28 cellular contexts compared by ENCODE assay signal in the genomic region with DNA sequence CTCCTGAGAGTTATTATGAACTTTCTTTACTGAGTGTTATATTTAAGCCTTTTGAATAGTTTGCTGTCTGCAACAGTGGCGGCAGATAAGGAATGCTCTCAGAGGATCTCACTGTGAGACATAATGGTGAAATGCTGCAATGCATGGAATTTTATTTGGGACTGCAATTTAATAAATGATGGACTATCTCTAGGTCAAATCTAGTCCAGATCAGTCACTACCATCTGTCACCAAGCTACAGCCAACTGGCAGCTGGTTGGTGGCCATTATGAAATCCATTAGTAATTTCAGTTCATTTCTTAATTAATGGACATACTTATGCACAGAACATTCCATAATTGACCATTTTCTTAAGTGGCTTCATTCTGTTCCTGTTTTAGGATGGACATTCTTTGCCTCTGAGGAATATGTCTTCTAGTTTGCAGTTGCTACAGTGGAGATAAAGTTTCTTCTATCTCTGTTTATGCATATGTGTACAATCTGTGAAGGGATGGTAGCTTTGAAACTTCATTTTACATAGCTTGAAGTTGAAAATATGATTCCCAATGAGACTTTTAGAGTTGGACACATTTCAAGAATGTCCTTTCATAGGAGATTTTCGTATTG.
A peak's percentile ranks its signal among the peaks of the same experiment; 100 is the strongest.
DNase-seq lines count a peak whose midpoint lies in the region; ATAC-seq and TF ChIP-seq lines count a peak whose summit lies in the region.
"Had no signal": no experiment of that assay in that cellular context is flagged by ENCODE, and none has a peak within 500 bp of the region (broad histone marks: within the 10 kb centered on the region; RNA-seq: fewer than 3 reads in every experiment).

No MANE protein-coding gene starts in this region.

- peaks cover 38% of the 10 kb centered on the region for H3K4me1 ChIP-seq in cardiac muscle cell (ENCODE audit: low read depth)
- H3K4me1 ChIP-seq in ascending aorta = peaks cover 4 to 25% of the 10 kb centered on the region in 2 donors
- no peaks in the 10 kb centered on the region for H3K4me1 ChIP-seq in mesenchymal stem cell (ENCODE audit: control insufficient read depth, insufficient read depth, low read depth, low read length)
- H3K4me1 ChIP-seq in aorta (ENCODE audit: control insufficient read depth in 1 of 2, insufficient read depth in 2 of 2, low read length in 2 of 2) = peaks cover 3 to 5% of the 10 kb centered on the region in 2 donors

- H2AFZ ChIP-seq in mesenchymal stem cell (ENCODE audit: low read depth, low read length) = no peak overlapping the region

- H3K4ac ChIP-seq in mesenchymal stem cell (ENCODE audit: low read depth in 1 of 2, low read length in 2 of 2) = no peak overlapping the region

- H2BK12ac ChIP-seq in mesenchymal stem cell (ENCODE audit: low read length in 2 of 2) = no peak overlapping the region

- H3K27ac ChIP-seq in cardiac muscle cell (peak overlapping the region; percentile 74), ascending aorta (peak overlapping the region; percentile 72 to 78), mesenchymal stem cell (ENCODE audit: low read length, poor library complexity, severe bottlenecking) (no peak overlapping the region), aorta (ENCODE audit: low read depth in 1 of 2, low read length in 2 of 2) (peak overlapping the region; percentile 33 to 51)
- H3K27ac ChIP-seq: foreskin keratinocyte, heart right ventricle, lower lobe of right lung, RWPE1, stomach, tibial nerve had no signal

- H3K36me3 ChIP-seq in cardiac muscle cell (no peaks in the 10 kb centered on the region), ascending aorta (no peaks in the 10 kb centered on the region), mesenchymal stem cell (ENCODE audit: control insufficient read depth in 1 of 2, insufficient read depth in 2 of 2, low read depth in 1 of 2, low read length in 2 of 2) (no peaks in the 10 kb centered on the region), aorta (ENCODE audit: control insufficient read depth in 1 of 2, insufficient read depth in 2 of 2, low read length in 1 of 2) (no peaks in the 10 kb centered on the region)
- H3K36me3 ChIP-seq: heart right ventricle, lower lobe of right lung, stomach, tibial nerve had no signal

- no peak overlapping the region for H3K14ac ChIP-seq in mesenchymal stem cell (ENCODE audit: low read length in 2 of 2)

- no peak overlapping the region for H2BK120ac ChIP-seq in mesenchymal stem cell (ENCODE audit: low read depth, low read length)

- TF ChIP-seq CTCF in cardiac muscle cell (IDR thresholded peaks at IDR 0.05; ENCODE audit: low read depth, low read length) (no peak), ascending aorta (IDR thresholded peaks at IDR 0.05) (no peak)

- H2BK15ac ChIP-seq in mesenchymal stem cell (ENCODE audit: low read depth, poor library complexity, severe bottlenecking) = no peak overlapping the region

- no peak overlapping the region for H4K91ac ChIP-seq in mesenchymal stem cell (ENCODE audit: low read length)

- no peak overlapping the region for H3K18ac ChIP-seq in mesenchymal stem cell (ENCODE audit: low read depth in 1 of 2, low read length in 2 of 2)

- no peak overlapping the region for H2AK5ac ChIP-seq in mesenchymal stem cell (ENCODE audit: low read length, severe bottlenecking)

- no peaks in the 10 kb centered on the region for H3K9me3 ChIP-seq in cardiac muscle cell (ENCODE audit: low read depth)
- no peaks in the 10 kb centered on the region for H3K9me3 ChIP-seq in ascending aorta
- no peaks in the 10 kb centered on the region for H3K9me3 ChIP-seq in mesenchymal stem cell (ENCODE audit: control insufficient read depth, low read length)
- H3K9me3 ChIP-seq in aorta (ENCODE audit: control insufficient read depth, low read length) = no peaks in the 10 kb centered on the region
- H3K9me3 ChIP-seq: heart right ventricle, lower lobe of right lung, stomach, tibial nerve had no signal

- intact Hi-C loops in Right ventricle myocardium superior (cut with DNase I) = no loop called here
- intact Hi-C loops in ascending aorta (cut with DNase I) = no loop called here
- intact Hi-C loops in aorta (cut with DNase I) = no loop called here

- no peak overlapping the region for H3K4me2 ChIP-seq in mesenchymal stem cell (ENCODE audit: low read length, poor library complexity, severe bottlenecking)

- H3K4me3 ChIP-seq in cardiac muscle cell (no peak overlapping the region), ascending aorta (no peak overlapping the region), mesenchymal stem cell (ENCODE audit: insufficient read depth in 1 of 2, low read depth in 1 of 2, low read length in 2 of 2) (no peak overlapping the region), aorta (ENCODE audit: low read length in 2 of 2) (no peak overlapping the region)
- H3K4me3 ChIP-seq: heart right ventricle, lower lobe of right lung, stomach, tibial nerve had no signal

- no peak for ATAC-seq in Right ventricle myocardium superior (ENCODE audit: poor library complexity)
- no peak for ATAC-seq in aorta (ENCODE audit: low FRiP score)
- ATAC-seq: CD8-positive, alpha-beta T cell; heart right ventricle; lower lobe of right lung had no signal

- WGBS in mesenchymal stem cell = 90% methylated on average over 1 of the region's 2 CpGs
- WGBS in aorta, 2 donors = 54 to 62% methylated on average over 2 of the region's 2 CpGs

- DNase-seq in cardiac muscle cell (ENCODE audit: low read depth in 1 of 2, low spot score in 1 of 2) (no peak), Right ventricle myocardium superior (no peak), ascending aorta (ENCODE audit: low spot score in 2 of 2) (no peak), mesenchymal stem cell (peak; percentile 20), aorta (no peak), NCI-H774 (lab: John Stamatoyannopoulos, UW) (no peak), COR-L47 (lab: John Stamatoyannopoulos, UW) (no peak), epidermal melanocyte (ENCODE audit: insufficient read length, low spot score) (no peak)
- DNase-seq: 8988T; activated CD4-positive, alpha-beta T cell treated with anti-CD3 and anti-CD28 coated beads for 4 hours; activated effector memory CD4-positive, alpha-beta T cell treated with Interleukin-2 at 50 U/mL for 16 hours; activated naive CD8-positive, alpha-beta T cell treated with anti-CD3 and anti-CD28 coated beads for 36 hours; activated T-cell treated with anti-CD3 and anti-CD28 coated beads for 4 hours; CD8-positive, alpha-beta T cell; DMS153; effector CD4-positive, alpha-beta T cell; foreskin keratinocyte; GDM1; H9; heart right ventricle; lower lobe of right lung; NCI-H1105 treated with DMSO at 0.1 percent for 48 hours; NCI-H2029; NCI-H226; nucleus accumbens; stomach had no signal

- H3K9ac ChIP-seq in mesenchymal stem cell (ENCODE audit: low read length) = peak overlapping the region; percentile 65

- no peak overlapping the region for H2BK5ac ChIP-seq in mesenchymal stem cell (ENCODE audit: low read depth, low read length, poor library complexity, severe bottlenecking)

- H3K23ac ChIP-seq in mesenchymal stem cell (ENCODE audit: low read length in 2 of 2) = no peak overlapping the region

- H3K79me1 ChIP-seq in mesenchymal stem cell (replicated peaks; ENCODE audit: low read length, poor library complexity, severe bottlenecking) = no peaks in the 10 kb centered on the region

- H3K27me3 ChIP-seq in cardiac muscle cell = no peaks in the 10 kb centered on the region
- no peaks in the 10 kb centered on the region for H3K27me3 ChIP-seq in ascending aorta
- no peaks in the 10 kb centered on the region for H3K27me3 ChIP-seq in mesenchymal stem cell (ENCODE audit: control insufficient read depth in 1 of 2, insufficient read depth in 1 of 2, low read length in 2 of 2)
- H3K27me3 ChIP-seq in aorta (ENCODE audit: control insufficient read depth in 1 of 2, insufficient read depth in 2 of 2, low read length in 1 of 2) = no peaks in the 10 kb centered on the region
- H3K27me3 ChIP-seq: foreskin keratinocyte, heart right ventricle, stomach, tibial nerve had no signal

- H4K8ac ChIP-seq in mesenchymal stem cell (ENCODE audit: low read length) = no peak overlapping the region
